1 cellular context compared by ENCODE assay signal in the genomic region with DNA sequence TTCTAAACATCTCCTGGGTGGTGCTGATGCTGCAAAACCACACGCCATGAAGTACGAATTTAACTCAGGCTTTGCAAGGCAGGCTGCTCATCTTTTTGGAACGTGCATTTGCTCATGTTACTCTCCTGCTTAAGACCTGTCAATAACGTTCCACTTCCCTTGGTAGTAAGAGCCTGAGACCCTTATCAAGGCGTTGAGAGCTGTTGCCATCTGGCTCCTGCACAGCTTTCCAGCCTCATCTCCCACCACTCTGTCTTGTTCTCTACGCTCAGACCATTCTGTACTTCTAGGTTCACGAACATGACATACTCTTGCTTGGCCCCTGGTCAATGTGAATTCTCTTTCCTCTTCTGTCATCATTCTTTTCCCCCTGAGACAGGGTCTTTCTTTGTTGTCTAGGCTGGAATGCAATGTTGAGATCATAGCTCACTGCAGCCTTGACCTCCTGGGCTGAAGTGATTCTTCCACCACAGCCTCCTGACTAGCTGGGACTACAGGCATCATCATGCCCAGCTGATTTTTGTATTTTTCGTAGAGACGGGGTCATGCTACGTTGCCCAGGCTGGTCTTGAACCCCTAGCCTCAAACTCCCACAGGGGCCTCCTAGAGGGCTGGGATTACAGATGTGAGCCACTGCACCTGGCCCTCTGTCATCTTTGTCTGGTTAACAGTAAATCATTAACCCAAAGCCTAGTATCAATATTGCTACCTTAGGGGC.
TF ChIP-seq lines count a peak whose summit lies in the region.

No MANE protein-coding gene starts in this region.

TF ChIP-seq in HepG2, 621 proteins besides CTCF, POLR2A, EP300 and RAD21 (continued from another document):
- TF ChIP-seq ZNF761 (CRISPR knock-in tag; conservative IDR thresholded peaks at IDR 0.05): no peak
